ENCODE assay signal across 10 cellular contexts in the genomic region with DNA sequence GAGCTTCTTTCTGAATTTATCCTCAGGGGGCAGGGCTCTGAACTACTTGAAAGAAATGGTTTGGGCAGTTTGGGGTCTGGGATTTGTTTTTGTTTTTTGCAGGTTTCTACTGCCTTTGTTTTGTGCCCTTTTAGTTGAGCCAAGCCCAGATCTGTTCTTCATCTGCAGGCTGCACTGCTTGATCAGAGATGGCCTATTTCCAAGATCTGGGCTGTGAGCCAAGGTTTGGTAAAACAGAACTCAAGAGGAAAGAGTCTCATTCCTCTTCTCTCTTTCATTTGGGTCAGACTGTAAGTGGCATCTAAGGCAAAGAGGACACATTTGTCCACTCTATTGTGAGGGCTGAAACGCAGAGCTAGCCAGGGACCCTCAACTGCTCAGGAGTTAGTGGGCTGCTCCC.
DNase-seq lines count a peak whose midpoint lies in the region; ATAC-seq and TF ChIP-seq lines count a peak whose summit lies in the region.
"Had no signal": no experiment of that assay in that cellular context is flagged by ENCODE, and none has a peak within 500 bp of the region (broad histone marks: within the 10 kb centered on the region; RNA-seq: fewer than 3 reads in every experiment).

No MANE protein-coding gene starts in this region.

- no peaks in the 10 kb centered on the region for H3K27me3 ChIP-seq in thoracic aorta (replicated peaks; ENCODE audit: insufficient read depth)

- no peaks in the 10 kb centered on the region for H3K27me3 Mint-ChIP-seq in activated T-helper 1 cell treated with anti-CD3 and anti-CD28 coated beads, Interleukin-12 subunit alpha, Interleukin-12 subunit beta, Interleukin-2, Interleukin-4 antibody, amounts not matched to agents 30 ng/mL and 10 ng/mL and 1 ng/mL, durations not matched to agents 14 hours and 24 hours and 36 hours (ENCODE audit: insufficient read depth)
- peaks cover 2% of the 10 kb centered on the region for H3K27me3 Mint-ChIP-seq in glutamatergic neuron (ENCODE audit: unreplicated experiment)

- H3K27ac Mint-ChIP-seq in activated T-helper 1 cell treated with anti-CD3 and anti-CD28 coated beads, Interleukin-12 subunit alpha, Interleukin-12 subunit beta, Interleukin-2, Interleukin-4 antibody, amounts not matched to agents 30 ng/mL and 10 ng/mL and 1 ng/mL, durations not matched to agents 14 hours and 24 hours and 36 hours: no peak overlapping the region
- no peak overlapping the region for H3K27ac Mint-ChIP-seq in glutamatergic neuron (ENCODE audit: unreplicated experiment)
- H3K27ac Mint-ChIP-seq: activated naive CD4-positive, alpha-beta T cell treated with anti-CD3 and anti-CD28 coated beads, Interleukin-2, amount 50 U/mL, for 24 hours had no signal

- peaks cover 0 to 14% of the 10 kb centered on the region in 2 donors for H3K4me1 ChIP-seq in thoracic aorta (ENCODE audit: control insufficient read depth in 1 of 2, low read depth in 2 of 2)

- H3K4me3 ChIP-seq in thoracic aorta: no peak overlapping the region

- DNase-seq in NCI-H1092 (lab: John Stamatoyannopoulos, UW): peak; percentile 40
- peak; percentile 12 to 48 for DNase-seq in cerebellar nuclear complex (lab: John Stamatoyannopoulos, UW)
- DNase-seq in kidney tubule cell (ENCODE audit: low spot score): peak; percentile 52
- DNase-seq in thoracic aorta (ENCODE audit: low spot score): peak; percentile 54
- DNase-seq in A172 (ENCODE audit: low spot score): no peak
- DNase-seq in activated T-helper 1 cell treated with anti-CD3 and anti-CD28 coated beads, Interleukin-12 subunit alpha, Interleukin-12 subunit beta, Interleukin-2, Interleukin-4 antibody, amounts not matched to agents 30 ng/mL and 10 ng/mL and 1 ng/mL, durations not matched to agents 14 hours and 24 hours and 36 hours (ENCODE audit: low spot score): no peak
- DNase-seq in glutamatergic neuron: no peak
- DNase-seq: NCI-H1436 treated with DMSO at 0.1 percent for 48 hours had no signal

- intact Hi-C loops in activated T-helper 1 cell treated with anti-CD3 and anti-CD28 coated beads, Interleukin-12 subunit alpha, Interleukin-12 subunit beta, Interleukin-2, Interleukin-4 antibody, amounts not matched to agents 30 ng/mL and 10 ng/mL and 1 ng/mL, durations not matched to agents 14 hours and 24 hours and 36 hours (cut with micrococcal nuclease): no loop called here

- ATAC-seq in thoracic aorta (ENCODE audit: insufficient number of reproducible peaks, low FRiP score, low read depth) (no peak), GM21423 (IDR thresholded peaks at IDR 0.05; ENCODE audit: unreplicated experiment) (no peak)

- no peaks in the 10 kb centered on the region for H3K36me3 ChIP-seq in thoracic aorta

- H3K9me3 ChIP-seq in thoracic aorta: no peaks in the 10 kb centered on the region

- H3K4me1 Mint-ChIP-seq in activated T-helper 1 cell treated with anti-CD3 and anti-CD28 coated beads, Interleukin-12 subunit alpha, Interleukin-12 subunit beta, Interleukin-2, Interleukin-4 antibody, amounts not matched to agents 30 ng/mL and 10 ng/mL and 1 ng/mL, durations not matched to agents 14 hours and 24 hours and 36 hours (ENCODE audit: low read depth): no peaks in the 10 kb centered on the region
- peaks cover 5% of the 10 kb centered on the region for H3K4me1 Mint-ChIP-seq in glutamatergic neuron (ENCODE audit: low read depth, unreplicated experiment)
- H3K4me1 Mint-ChIP-seq: activated naive CD4-positive, alpha-beta T cell treated with anti-CD3 and anti-CD28 coated beads, Interleukin-2, amount 50 U/mL, for 24 hours had no signal

- TF ChIP-seq CTCF in thoracic aorta (IDR thresholded peaks at IDR 0.05) (no peak), glutamatergic neuron (IDR thresholded peaks at IDR 0.05; ENCODE audit: partially characterized antibody, unreplicated experiment) (no peak)

- H3K9me3 Mint-ChIP-seq in activated T-helper 1 cell treated with anti-CD3 and anti-CD28 coated beads, Interleukin-12 subunit alpha, Interleukin-12 subunit beta, Interleukin-2, Interleukin-4 antibody, amounts not matched to agents 30 ng/mL and 10 ng/mL and 1 ng/mL, durations not matched to agents 14 hours and 24 hours and 36 hours: no peaks in the 10 kb centered on the region
- peaks cover 1% of the 10 kb centered on the region for H3K9me3 Mint-ChIP-seq in glutamatergic neuron (ENCODE audit: unreplicated experiment)
- H3K9me3 Mint-ChIP-seq: activated naive CD4-positive, alpha-beta T cell treated with anti-CD3 and anti-CD28 coated beads, Interleukin-2, amount 50 U/mL, for 24 hours had no signal

- H3K27ac ChIP-seq in thoracic aorta: peak overlapping the region; percentile 3 to 12

- no peak overlapping the region for H3K4me3 Mint-ChIP-seq in activated T-helper 1 cell treated with anti-CD3 and anti-CD28 coated beads, Interleukin-12 subunit alpha, Interleukin-12 subunit beta, Interleukin-2, Interleukin-4 antibody, amounts not matched to agents 30 ng/mL and 10 ng/mL and 1 ng/mL, durations not matched to agents 14 hours and 24 hours and 36 hours
- H3K4me3 Mint-ChIP-seq in glutamatergic neuron (ENCODE audit: unreplicated experiment): no peak overlapping the region
- H3K4me3 Mint-ChIP-seq: activated naive CD4-positive, alpha-beta T cell treated with anti-CD3 and anti-CD28 coated beads, Interleukin-2, amount 50 U/mL, for 24 hours had no signal

- no peaks in the 10 kb centered on the region for H3K36me3 Mint-ChIP-seq in activated T-helper 1 cell treated with anti-CD3 and anti-CD28 coated beads, Interleukin-12 subunit alpha, Interleukin-12 subunit beta, Interleukin-2, Interleukin-4 antibody, amounts not matched to agents 30 ng/mL and 10 ng/mL and 1 ng/mL, durations not matched to agents 14 hours and 24 hours and 36 hours (ENCODE audit: low read depth)
- H3K36me3 Mint-ChIP-seq in glutamatergic neuron (ENCODE audit: unreplicated experiment): no peaks in the 10 kb centered on the region
- H3K36me3 Mint-ChIP-seq: activated naive CD4-positive, alpha-beta T cell treated with anti-CD3 and anti-CD28 coated beads, Interleukin-2, amount 50 U/mL, for 24 hours had no signal

Comparison
In these comparisons a context has a peak if more than half of its experiments do, and no peak if none do; other contexts are left out.
1. DNase-seq: peak in NCI-H1092 (single experiment), cerebellar nuclear complex (2 of 2), kidney tubule cell (single experiment) and thoracic aorta (single experiment); none in A172 (single experiment), activated T-helper 1 cell treated with anti-CD3 and anti-CD28 coated beads, Interleukin-12 subunit alpha, Interleukin-12 subunit beta, Interleukin-2, Interleukin-4 antibody, amounts not matched to agents 30 ng/mL and 10 ng/mL and 1 ng/mL, durations not matched to agents 14 hours and 24 hours and 36 hours (single experiment) and glutamatergic neuron (single experiment).